Comparison of ENCODE assay signal across 29 cellular contexts in genomic region chr12:102971227-102971626, GRCh38. TPM values are rescaled to one million over a fixed set of nuclear protein-coding genes. Genes with fewer than 3 reads are reported as not detected.
"Had no signal": no experiment of that assay in that cellular context is flagged by ENCODE, and none has a peak within 500 bp of the region (broad histone marks: within the 10 kb centered on the region; RNA-seq: fewer than 3 reads in every experiment).

No MANE protein-coding gene starts in this region.

- DNase-seq: activated CD4-positive, alpha-beta T cell treated with anti-CD3 and anti-CD28 coated beads for 4 hours; activated CD4-positive, alpha-beta T cell treated with anti-CD3 and anti-CD28 coated beads, Interleukin-2, amount 50 U/mL, for 4 hours; activated effector memory CD4-positive, alpha-beta T cell treated with anti-CD3 and anti-CD28 coated beads, Interleukin-2, amount 50 U/mL, for 16 hours; activated naive CD4-positive, alpha-beta T cell treated with anti-CD3 and anti-CD28 coated beads for 36 hours; activated naive CD8-positive, alpha-beta T cell treated with anti-CD3 and anti-CD28 coated beads for 36 hours; adrenal gland; aorta; body of pancreas; dermis blood vessel endothelial cell; effector CD4-positive, alpha-beta T cell; foreskin keratinocyte; heart left ventricle; hypothalamus; immature natural killer cell; lower lobe of right lung; mesendoderm; posterior cingulate gyrus; right cardiac atrium; spleen; stimulated activated naive CD4-positive, alpha-beta T cell treated with Interleukin-2 at 50 U/mL for 16 hours had no signal

- H3K4me3 Mint-ChIP-seq: activated naive CD4-positive, alpha-beta T cell treated with anti-CD3 and anti-CD28 coated beads for 36 hours; activated naive CD8-positive, alpha-beta T cell treated with anti-CD3 and anti-CD28 coated beads for 36 hours; activated T-helper 1 cell treated with anti-CD3 and anti-CD28 coated beads, Interleukin-12 subunit alpha, Interleukin-12 subunit beta, Interleukin-2, Interleukin-4 antibody, amounts not matched to agents 30 ng/mL and 10 ng/mL and 1 ng/mL, durations not matched to agents 14 hours and 24 hours and 36 hours; immature natural killer cell; natural killer cell treated with Interleukin-12 subunit alpha and Interleukin-12 subunit beta and Interleukin-15 and Interleukin-18, amount 100 ng/mL, for 72 hours had no signal

- H3K27me3 ChIP-seq: body of pancreas had no signal

- H3K36me3 ChIP-seq: adrenal gland, esophagus muscularis mucosa, heart left ventricle, lower lobe of right lung, spleen, tibial nerve had no signal

- H3K27ac ChIP-seq: adrenal gland, body of pancreas, esophagus muscularis mucosa, foreskin keratinocyte, heart left ventricle, lower lobe of right lung, spleen, tibial nerve, VCaP had no signal

- ATAC-seq: body of pancreas; foreskin keratinocyte; heart left ventricle; lower lobe of right lung; natural killer cell treated with Interleukin-12 subunit alpha and Interleukin-12 subunit beta and Interleukin-15 and Interleukin-18, amount 100 ng/mL, for 72 hours; right cardiac atrium had no signal

- H3K36me3 Mint-ChIP-seq: activated naive CD8-positive, alpha-beta T cell treated with anti-CD3 and anti-CD28 coated beads for 36 hours; immature natural killer cell; natural killer cell treated with Interleukin-12 subunit alpha and Interleukin-12 subunit beta and Interleukin-15 and Interleukin-18, amount 100 ng/mL, for 72 hours had no signal

- H3K4me1 Mint-ChIP-seq: activated naive CD8-positive, alpha-beta T cell treated with anti-CD3 and anti-CD28 coated beads for 36 hours; immature natural killer cell had no signal

- FAIRE-seq: colon, TTC549 had no signal

- H3K27ac Mint-ChIP-seq: activated naive CD4-positive, alpha-beta T cell treated with anti-CD3 and anti-CD28 coated beads for 36 hours; activated naive CD8-positive, alpha-beta T cell treated with anti-CD3 and anti-CD28 coated beads for 36 hours; activated T-helper 1 cell treated with anti-CD3 and anti-CD28 coated beads, Interleukin-12 subunit alpha, Interleukin-12 subunit beta, Interleukin-2, Interleukin-4 antibody, amounts not matched to agents 30 ng/mL and 10 ng/mL and 1 ng/mL, durations not matched to agents 14 hours and 24 hours and 36 hours; immature natural killer cell; natural killer cell treated with Interleukin-12 subunit alpha and Interleukin-12 subunit beta and Interleukin-15 and Interleukin-18, amount 100 ng/mL, for 72 hours had no signal

- H3K4me1 ChIP-seq: adrenal gland, body of pancreas, esophagus muscularis mucosa, foreskin keratinocyte, heart left ventricle, lower lobe of right lung, spleen, tibial nerve had no signal

- H3K9me3 Mint-ChIP-seq: activated naive CD4-positive, alpha-beta T cell treated with anti-CD3 and anti-CD28 coated beads for 36 hours; activated naive CD8-positive, alpha-beta T cell treated with anti-CD3 and anti-CD28 coated beads for 36 hours; activated T-helper 1 cell treated with anti-CD3 and anti-CD28 coated beads, Interleukin-12 subunit alpha, Interleukin-12 subunit beta, Interleukin-2, Interleukin-4 antibody, amounts not matched to agents 30 ng/mL and 10 ng/mL and 1 ng/mL, durations not matched to agents 14 hours and 24 hours and 36 hours had no signal

- H3K4me3 ChIP-seq: adrenal gland, body of pancreas, esophagus muscularis mucosa, heart left ventricle, lower lobe of right lung, spleen, tibial nerve had no signal

- H3K9me3 ChIP-seq: adrenal gland, body of pancreas, esophagus muscularis mucosa, heart left ventricle, lower lobe of right lung, spleen, tibial nerve had no signal

RNA-seq across cellular contexts. Expression of gene ASCL1, which starts 13.8 kb away (rescaled TPM):
- total RNA-seq: activated naive CD4-positive, alpha-beta T cell treated with anti-CD3 and anti-CD28 coated beads for 36 hours; activated naive CD8-positive, alpha-beta T cell treated with anti-CD3 and anti-CD28 coated beads for 36 hours; aorta; body of pancreas; dermis blood vessel endothelial cell; foreskin keratinocyte; heart left ventricle; kidney epithelial cell; natural killer cell treated with Interleukin-12 subunit alpha and Interleukin-12 subunit beta and Interleukin-15 and Interleukin-18, amount 100 ng/mL, for 72 hours; osteoblast; right cardiac atrium; spleen had no signal
- polyA plus RNA-seq: aorta, foreskin keratinocyte, heart left ventricle, immature natural killer cell, right cardiac atrium had no signal

RNA-seq across cellular contexts. Expression of gene PAH, which starts 54.2 kb away (rescaled TPM):
- total RNA-seq: activated naive CD4-positive, alpha-beta T cell treated with anti-CD3 and anti-CD28 coated beads for 36 hours; activated naive CD8-positive, alpha-beta T cell treated with anti-CD3 and anti-CD28 coated beads for 36 hours; activated T-helper 1 cell treated with anti-CD3 and anti-CD28 coated beads, Interleukin-12 subunit alpha, Interleukin-12 subunit beta, Interleukin-2, Interleukin-4 antibody, amounts not matched to agents 30 ng/mL and 10 ng/mL and 1 ng/mL, durations not matched to agents 14 hours and 24 hours and 36 hours; aorta; dermis blood vessel endothelial cell; esophagus muscularis mucosa; foreskin keratinocyte; lower lobe of right lung; natural killer cell treated with Interleukin-12 subunit alpha and Interleukin-12 subunit beta and Interleukin-15 and Interleukin-18, amount 100 ng/mL, for 72 hours; osteoblast; spleen had no signal
- polyA plus RNA-seq: aorta, foreskin keratinocyte, immature natural killer cell, right cardiac atrium had no signal
